ENCODE assay signal across 29 cellular contexts in the genomic region with DNA sequence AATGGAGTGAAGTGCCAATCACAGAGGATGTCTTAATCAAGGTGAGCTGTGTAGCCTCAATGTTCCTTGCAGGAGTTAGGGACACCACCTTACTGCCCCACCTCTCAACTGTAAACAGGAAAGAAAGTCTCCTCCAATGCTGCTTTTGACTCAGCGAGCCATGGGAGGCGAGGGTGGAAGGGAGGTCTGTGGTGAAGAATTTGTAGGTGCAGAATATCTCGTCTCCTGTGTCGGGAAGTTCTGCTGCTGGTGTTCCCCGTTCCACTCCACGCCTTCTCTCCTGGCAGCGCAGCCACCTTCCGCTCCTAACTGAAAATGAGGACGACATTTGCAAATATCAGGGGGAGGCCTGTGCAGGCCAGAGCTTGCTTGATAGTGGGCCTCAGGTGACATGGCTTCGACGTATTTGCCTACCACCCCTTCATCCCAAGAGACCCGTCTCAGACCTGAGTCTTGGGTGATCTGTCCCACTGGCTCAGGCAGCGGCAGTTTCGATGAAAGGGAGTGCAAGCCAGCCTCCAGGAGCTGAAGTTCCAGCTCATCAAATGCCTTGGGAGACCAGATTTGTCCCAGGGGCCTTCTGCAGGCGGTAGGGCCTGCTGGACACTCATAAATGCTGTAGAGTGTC.
"Had no signal": no experiment of that assay in that cellular context is flagged by ENCODE, and none has a peak within 500 bp of the region (broad histone marks: within the 10 kb centered on the region; RNA-seq: fewer than 3 reads in every experiment).

No MANE protein-coding gene starts in this region.

- H3K9me3 ChIP-seq: MG63 had no signal

- H3K36me3 Mint-ChIP-seq: activated naive CD4-positive, alpha-beta T cell treated with anti-CD3 and anti-CD28 coated beads, Interleukin-2, amount 10 ng/mL, durations not matched to agents 7 days and 5 days; activated naive CD8-positive, alpha-beta T cell treated with anti-CD3 and anti-CD28 coated beads for 36 hours; T-cell had no signal

- H3K36me3 ChIP-seq: MG63 had no signal

- H3K4me3 ChIP-seq: MG63, SK-N-MC had no signal

- ATAC-seq: activated T-helper 17 cell treated with anti-CD3 and anti-CD28 coated beads, Interleukin-2, amount 50 U/mL, for 72 hours; PC-3; T-cell had no signal

- H3K4me3 Mint-ChIP-seq: activated B cell treated with CpG ODN at 0.5 μM for 24 hours; activated CD4-positive, alpha-beta memory T cell treated with anti-CD3 and anti-CD28 coated beads, Interleukin-2, amount 10 ng/mL, durations not matched to agents 7 days and 5 days; activated CD4-positive, alpha-beta T cell treated with anti-CD3 and anti-CD28 coated beads, Interleukin-2, amount 10 ng/mL, durations not matched to agents 24 days and 14 days; activated naive CD4-positive, alpha-beta T cell treated with anti-CD3 and anti-CD28 coated beads, Interleukin-2, amount 10 ng/mL, durations not matched to agents 7 days and 5 days; activated naive CD8-positive, alpha-beta T cell treated with anti-CD3 and anti-CD28 coated beads for 36 hours; activated T-helper 17 cell treated with anti-CD3 and anti-CD28 coated beads, Interleukin-2, amount 50 U/mL, for 72 hours; T-cell had no signal

- H3K27ac Mint-ChIP-seq: activated B cell treated with CpG ODN at 0.5 μM for 24 hours; activated CD4-positive, alpha-beta memory T cell treated with anti-CD3 and anti-CD28 coated beads, Interleukin-2, amount 10 ng/mL, durations not matched to agents 7 days and 5 days; activated CD4-positive, alpha-beta T cell treated with anti-CD3 and anti-CD28 coated beads, Interleukin-2, amount 10 ng/mL, durations not matched to agents 24 days and 14 days; activated naive CD4-positive, alpha-beta T cell treated with anti-CD3 and anti-CD28 coated beads, Interleukin-2, amount 10 ng/mL, durations not matched to agents 7 days and 5 days; activated naive CD8-positive, alpha-beta T cell treated with anti-CD3 and anti-CD28 coated beads for 36 hours; activated T-helper 17 cell treated with anti-CD3 and anti-CD28 coated beads, Interleukin-2, amount 50 U/mL, for 72 hours; T-cell had no signal

- FAIRE-seq: TTC549 had no signal

- H3K27ac ChIP-seq: KMS-11, SK-N-MC had no signal

- H3K27me3 ChIP-seq: MG63 had no signal

- H3K4me1 Mint-ChIP-seq: activated T-helper 17 cell treated with anti-CD3 and anti-CD28 coated beads, Interleukin-2, amount 50 U/mL, for 72 hours had no signal

- H3K9me3 Mint-ChIP-seq: activated B cell treated with CpG ODN at 0.5 μM for 24 hours; activated CD4-positive, alpha-beta memory T cell treated with anti-CD3 and anti-CD28 coated beads, Interleukin-2, amount 10 ng/mL, durations not matched to agents 7 days and 5 days; activated CD4-positive, alpha-beta T cell treated with anti-CD3 and anti-CD28 coated beads, Interleukin-2, amount 10 ng/mL, durations not matched to agents 24 days and 14 days; activated naive CD4-positive, alpha-beta T cell treated with anti-CD3 and anti-CD28 coated beads, Interleukin-2, amount 10 ng/mL, durations not matched to agents 7 days and 5 days; activated naive CD8-positive, alpha-beta T cell treated with anti-CD3 and anti-CD28 coated beads for 36 hours; activated T-helper 17 cell treated with anti-CD3 and anti-CD28 coated beads, Interleukin-2, amount 50 U/mL, for 72 hours; T-cell had no signal

- H3K27me3 Mint-ChIP-seq: activated B cell treated with CpG ODN at 0.5 μM for 24 hours; activated CD4-positive, alpha-beta memory T cell treated with anti-CD3 and anti-CD28 coated beads, Interleukin-2, amount 10 ng/mL, durations not matched to agents 7 days and 5 days had no signal

- DNase-seq: activated B cell treated with CpG ODN at 0.5 μM for 24 hours; activated CD4-positive, alpha-beta memory T cell treated with anti-CD3 and anti-CD28 coated beads, Interleukin-2, amount 10 ng/mL, durations not matched to agents 7 days and 5 days; activated CD4-positive, alpha-beta T cell treated with anti-CD3 and anti-CD28 coated beads for 1 hour; activated CD4-positive, alpha-beta T cell treated with anti-CD3 and anti-CD28 coated beads, Interleukin-2, amount 10 ng/mL, durations not matched to agents 24 days and 14 days; activated gamma-delta T cell treated with Interleukin-2 at 50 U/mL for 16 hours; activated naive CD4-positive, alpha-beta T cell treated with anti-CD3 and anti-CD28 coated beads, Interleukin-2, amount 10 ng/mL, durations not matched to agents 7 days and 5 days; activated naive CD8-positive, alpha-beta T cell treated with anti-CD3 and anti-CD28 coated beads for 36 hours; activated T-cell treated with anti-CD3 and anti-CD28 coated beads for 4 hours; activated T-cell treated with anti-CD3 and anti-CD28 coated beads, Interleukin-2, amount 50 U/mL, for 48 hours; anterior cingulate cortex; cerebellar nuclear complex; MG63; MV-4-11; NCI-H1092 treated with DMSO at 0.1 percent for 48 hours; NCI-H1417 treated with DMSO at 0.1 percent for 48 hours; NCI-H1694; NCI-H2029 treated with DMSO at 0.1 percent for 48 hours; NCI-H345; NCI-H510A; NCI-H526 treated with DMSO at 0.1 percent for 48 hours; NCI-H82; PC-3; SIG-M5; T-cell; T1000 had no signal
